ENCODE assay signal across 9 cellular contexts in the genomic region with DNA sequence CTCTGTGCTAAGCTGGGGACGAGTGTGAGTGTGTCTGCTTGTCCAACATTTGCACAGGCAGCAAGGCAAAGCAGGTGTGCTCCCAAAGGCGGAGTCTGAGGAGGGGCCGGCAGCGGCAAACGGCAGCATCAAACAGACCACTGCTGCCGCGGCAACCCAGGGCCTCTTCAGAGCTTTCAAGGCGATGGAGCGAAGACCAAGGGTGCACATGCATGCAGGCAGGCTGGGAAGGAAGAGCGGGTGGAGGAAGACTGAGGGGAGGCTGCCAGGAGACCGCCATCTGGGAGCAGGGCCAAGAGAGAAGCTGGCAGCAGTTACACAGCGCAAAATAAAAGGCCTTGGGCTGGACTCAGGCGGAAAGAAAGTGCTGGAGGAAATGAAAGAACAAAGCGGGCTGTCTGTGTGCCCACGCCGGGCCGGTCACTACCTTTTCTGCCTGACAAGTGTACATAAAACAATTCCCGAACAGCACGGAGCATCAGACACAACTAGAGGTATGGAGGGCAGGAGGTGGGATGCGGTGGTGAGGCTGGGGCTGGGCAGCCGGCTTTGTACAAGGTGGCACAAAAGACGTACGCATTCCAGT. TPM values are rescaled to one million over a fixed set of nuclear protein-coding genes. Genes with fewer than 3 reads are reported as not detected.
A peak's percentile ranks its signal among the peaks of the same experiment; 100 is the strongest.
DNase-seq lines count a peak whose midpoint lies in the region; ATAC-seq and TF ChIP-seq lines count a peak whose summit lies in the region.
"Had no signal": no experiment of that assay in that cellular context is flagged by ENCODE, and none has a peak within 500 bp of the region (broad histone marks: within the 10 kb centered on the region; RNA-seq: fewer than 3 reads in every experiment).

No MANE protein-coding gene starts in this region.

- peak overlapping the region; percentile 38 to 45 for H3K27ac Mint-ChIP-seq in natural killer cell
- H3K27ac Mint-ChIP-seq in natural killer cell treated with Interleukin-12 subunit alpha and Interleukin-12 subunit beta and Interleukin-15 and Interleukin-18, amount 100 ng/mL, for 72 hours, result no peak overlapping the region

- H3K4me3 ChIP-seq in body of pancreas (no peak overlapping the region), thyroid gland (replicated peaks in 1 of 3) (no peak overlapping the region), WERI-Rb-1 (ENCODE audit: low read depth, low read length) (no peak overlapping the region)
- H3K4me3 ChIP-seq: SJCRH30 had no signal

- WGBS in body of pancreas, 2 donors, result 9% methylated on average over 17 to 23 of the region's 23 CpGs
- WGBS in thyroid gland, 2 donors, result 19 to 21% methylated on average over 23 of the region's 23 CpGs

- H3K4me1 Mint-ChIP-seq in natural killer cell, result peaks cover 8% of the 10 kb centered on the region in 2 donors
- peaks cover 9 to 11% of the 10 kb centered on the region in 2 donors for H3K4me1 Mint-ChIP-seq in natural killer cell treated with Interleukin-12 subunit alpha and Interleukin-12 subunit beta and Interleukin-15 and Interleukin-18, amount 100 ng/mL, for 72 hours (ENCODE audit: low read depth in 2 of 2)

- DNase-seq in natural killer cell (no peak), body of pancreas (peak; percentile 80 to 88 (median 88)), thyroid gland (peak; percentile 87 to 92), WERI-Rb-1 (no peak)
- no peak for DNase-seq in natural killer cell treated with Interleukin-12 subunit alpha and Interleukin-12 subunit beta and Interleukin-15 and Interleukin-18, amount 100 ng/mL, for 72 hours (ENCODE audit: low spot score)
- DNase-seq in stimulated activated CD4-positive, alpha-beta T cell treated with anti-CD3 and anti-CD28 coated beads, Interleukin-1b, Interleukin-23, amount 100 ng/mL, for 48 hours, result no peak

- H3K27ac ChIP-seq in body of pancreas (peak overlapping the region; percentile 73 to 86 (median 84)), layer of hippocampus (ENCODE audit: low read depth, low read length) (peak overlapping the region; percentile 81), thyroid gland (peak overlapping the region; percentile 34 to 74 (median 62)), WERI-Rb-1 (no peak overlapping the region)
- H3K27ac ChIP-seq: SJCRH30 had no signal

- intact Hi-C loops in natural killer cell (cut with micrococcal nuclease), result no loop called here
- intact Hi-C loops in body of pancreas (cut with DNase I), result no loop called here
- intact Hi-C loops in thyroid gland (cut with DNase I), result no loop called here

- ATAC-seq in natural killer cell (no peak), body of pancreas (peak; percentile 83), GM18498 (IDR thresholded peaks at IDR 0.05; ENCODE audit: unreplicated experiment) (no peak)
- no peak for ATAC-seq in natural killer cell treated with Interleukin-12 subunit alpha and Interleukin-12 subunit beta and Interleukin-15 and Interleukin-18, amount 100 ng/mL, for 72 hours

- H3K9me3 ChIP-seq in body of pancreas (no peaks in the 10 kb centered on the region), thyroid gland (no peaks in the 10 kb centered on the region), WERI-Rb-1 (ENCODE audit: severe bottlenecking) (no peaks in the 10 kb centered on the region)
- H3K9me3 ChIP-seq: SJCRH30 had no signal

- H3K4me3 Mint-ChIP-seq in natural killer cell, result no peak overlapping the region
- H3K4me3 Mint-ChIP-seq in natural killer cell treated with Interleukin-12 subunit alpha and Interleukin-12 subunit beta and Interleukin-15 and Interleukin-18, amount 100 ng/mL, for 72 hours, result no peak overlapping the region

- no peaks in the 10 kb centered on the region for H3K27me3 Mint-ChIP-seq in natural killer cell (ENCODE audit: low read depth in 2 of 2)
- H3K27me3 Mint-ChIP-seq in natural killer cell treated with Interleukin-12 subunit alpha and Interleukin-12 subunit beta and Interleukin-15 and Interleukin-18, amount 100 ng/mL, for 72 hours, result no peaks in the 10 kb centered on the region

- TF ChIP-seq CTCF in natural killer cell (IDR thresholded peaks at IDR 0.05), result no peak
- peak in 1 of 7 experiments; percentile 3 for TF ChIP-seq CTCF in body of pancreas (IDR thresholded peaks at IDR 0.05)
- TF ChIP-seq CTCF in thyroid gland (IDR thresholded peaks at IDR 0.05), result no peak
- no peak for TF ChIP-seq CTCF in WERI-Rb-1 (IDR thresholded peaks at IDR 0.05; ENCODE audit: low read depth, low read length)

- H3K36me3 ChIP-seq in body of pancreas (replicated peaks in 1 of 2; ENCODE audit: insufficient read depth in 1 of 2, low read depth in 2 of 2) (no peaks in the 10 kb centered on the region), thyroid gland (peaks cover 25 to 30% of the 10 kb centered on the region in 2 donors), WERI-Rb-1 (peaks cover 79% of the 10 kb centered on the region)

- peak in 2 of 3 donors; percentile 44 to 52 for TF ChIP-seq POLR2A in body of pancreas (IDR thresholded peaks at IDR 0.05)
- TF ChIP-seq POLR2A in thyroid gland (IDR thresholded peaks at IDR 0.05), result no peak

- no peaks in the 10 kb centered on the region for H3K27me3 ChIP-seq in body of pancreas
- H3K27me3 ChIP-seq in layer of hippocampus (ENCODE audit: control insufficient read depth, insufficient read depth, low read length), result peaks cover 2% of the 10 kb centered on the region
- no peaks in the 10 kb centered on the region for H3K27me3 ChIP-seq in thyroid gland
- H3K27me3 ChIP-seq in WERI-Rb-1 (ENCODE audit: insufficient read depth, low read depth, severe bottlenecking), result no peaks in the 10 kb centered on the region
- H3K27me3 ChIP-seq: SJCRH30 had no signal

- peaks cover 11% of the 10 kb centered on the region for H3K36me3 Mint-ChIP-seq in natural killer cell
- H3K36me3 Mint-ChIP-seq in natural killer cell treated with Interleukin-12 subunit alpha and Interleukin-12 subunit beta and Interleukin-15 and Interleukin-18, amount 100 ng/mL, for 72 hours, result peaks cover 9% of the 10 kb centered on the region

- no peaks in the 10 kb centered on the region for H3K9me3 Mint-ChIP-seq in natural killer cell
- no peaks in the 10 kb centered on the region for H3K9me3 Mint-ChIP-seq in natural killer cell treated with Interleukin-12 subunit alpha and Interleukin-12 subunit beta and Interleukin-15 and Interleukin-18, amount 100 ng/mL, for 72 hours

- H3K4me1 ChIP-seq in body of pancreas, result peaks cover 30% of the 10 kb centered on the region
- H3K4me1 ChIP-seq in thyroid gland, result peaks cover 12 to 56% of the 10 kb centered on the region in 2 donors

RNA-seq across cellular contexts. Expression of gene TIMM22, which starts 8.5 kb away (rescaled TPM):
- total RNA-seq in natural killer cell (10 to 100 TPM in 1 of 3 donors, 1 to 10 TPM in 2; 7.8 to 11.3 (median 8.9) TPM), body of pancreas (1 to 10 TPM; 4.3 to 9.3 TPM), thyroid gland (10 to 100 TPM; 14.7 to 17.1 (median 14.9) TPM)
- 10 to 100 TPM; 12.7 to 19.8 TPM for total RNA-seq in natural killer cell treated with Interleukin-12 subunit alpha and Interleukin-12 subunit beta and Interleukin-15 and Interleukin-18, amount 100 ng/mL, for 72 hours

RNA-seq across cellular contexts. Expression of gene NXN, which starts 25.9 kb away (rescaled TPM):
- total RNA-seq in natural killer cell (under 1 TPM in 2 of 3 donors, not detected in 1; 0.14 to 0.55 TPM), body of pancreas (10 to 100 TPM; 24.4 TPM), thyroid gland (10 to 100 TPM; 14.5 to 18.3 (median 17.2) TPM)
- total RNA-seq in natural killer cell treated with Interleukin-12 subunit alpha and Interleukin-12 subunit beta and Interleukin-15 and Interleukin-18, amount 100 ng/mL, for 72 hours, result under 1 TPM; 0.61 to 0.69 TPM

Comparison
In these comparisons a context has a peak if more than half of its experiments do, and no peak if none do; other contexts are left out.
1. H3K27ac Mint-ChIP-seq: peak in natural killer cell (2 of 2); none in natural killer cell treated with Interleukin-12 subunit alpha and Interleukin-12 subunit beta and Interleukin-15 and Interleukin-18, amount 100 ng/mL, for 72 hours (0 of 2).
2. DNase-seq: peak in body of pancreas (4 of 4) and thyroid gland (2 of 2); none in natural killer cell (single experiment), natural killer cell treated with Interleukin-12 subunit alpha and Interleukin-12 subunit beta and Interleukin-15 and Interleukin-18, amount 100 ng/mL, for 72 hours (single experiment), stimulated activated CD4-positive, alpha-beta T cell treated with anti-CD3 and anti-CD28 coated beads, Interleukin-1b, Interleukin-23, amount 100 ng/mL, for 48 hours (single experiment) and WERI-Rb-1 (single experiment).
3. POLR2A ChIP-seq: peak in body of pancreas (2 of 3); none in thyroid gland (0 of 2).
4. RNA of gene NXN, which starts 25.9 kb away (total RNA-seq): 24.4 TPM in body of pancreas and 14.5 to 18.3 TPM in thyroid gland; 0.61 to 0.69 TPM in natural killer cell treated with Interleukin-12 subunit alpha and Interleukin-12 subunit beta and Interleukin-15 and Interleukin-18, amount 100 ng/mL, for 72 hours and 0.14 to 0.55 TPM in natural killer cell; every median in the first group is over 4 times any median in the second.